ENCODE assay signal across 17 cellular contexts in the genomic region with DNA sequence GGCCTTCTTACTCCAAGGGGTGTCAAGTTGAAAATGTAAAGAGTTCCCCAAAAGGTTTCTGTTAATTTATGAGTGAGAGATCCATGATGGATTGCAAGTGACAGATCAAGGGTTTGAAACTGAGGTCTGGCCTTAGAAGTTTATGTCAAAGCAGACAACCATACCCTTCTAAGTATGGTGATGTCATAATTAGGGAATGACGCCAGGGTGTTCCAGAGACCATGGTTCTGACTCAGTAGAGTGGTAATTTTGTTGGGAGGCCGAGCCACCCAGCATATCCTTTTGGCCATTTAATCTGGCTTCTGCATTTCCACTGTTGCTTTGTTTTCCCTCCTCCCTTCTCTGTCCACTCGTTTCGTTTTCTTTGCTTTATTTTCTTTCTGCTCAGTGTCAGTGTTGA. TPM values are rescaled to one million over a fixed set of nuclear protein-coding genes. Genes with fewer than 3 reads are reported as not detected.
DNase-seq lines count a peak whose midpoint lies in the region; ATAC-seq and TF ChIP-seq lines count a peak whose summit lies in the region.
"Had no signal": no experiment of that assay in that cellular context is flagged by ENCODE, and none has a peak within 500 bp of the region (broad histone marks: within the 10 kb centered on the region; RNA-seq: fewer than 3 reads in every experiment).

No MANE protein-coding gene starts in this region.

- DNase-seq in DND-41, result no peak
- DNase-seq in mesenchymal stem cell, result peak; percentile 45
- no peak for DNase-seq in NCI-H2227 treated with DMSO at 0.1 percent for 48 hours (lab: John Stamatoyannopoulos, UW)
- DNase-seq in nucleus accumbens (lab: John Stamatoyannopoulos, UW), result no peak
- DNase-seq in spleen, result no peak
- DNase-seq: activated CD4-positive, alpha-beta T cell treated with anti-CD3 and anti-CD28 coated beads, Interleukin-2, amount 50 U/mL, for 1 hour; activated effector memory CD4-positive, alpha-beta T cell treated with Interleukin-2 at 50 U/mL for 16 hours; body of pancreas; effector CD8-positive, alpha-beta T cell; left cardiac atrium; NCI-H1436 treated with DMSO at 0.1 percent for 48 hours; small intestine; stomach had no signal

- peak overlapping the region in 1 of 2 experiments; percentile 10 for H3K4ac ChIP-seq in mesenchymal stem cell (ENCODE audit: low read depth in 1 of 2, low read length in 2 of 2)

- H3K4me2 ChIP-seq in DND-41 (ENCODE audit: insufficient read depth, low read length), result peak overlapping the region; percentile 82; the same call in 1 of the 2 replicates
- H3K4me2 ChIP-seq in mesenchymal stem cell (ENCODE audit: low read length, poor library complexity, severe bottlenecking), result no peak overlapping the region

- TF ChIP-seq CTCF in DND-41 (IDR thresholded peaks at IDR 0.05; ENCODE audit: borderline replicate concordance, extremely low read depth, low read length, poor library complexity, severe bottlenecking) (no peak), brain (conservative IDR thresholded peaks at IDR 0.05) (no peak), spleen (IDR thresholded peaks at IDR 0.05 in 8 of 11, conservative IDR thresholded peaks at IDR 0.05 in 3 of 11) (no peak)

- H3K9ac ChIP-seq in DND-41 (ENCODE audit: low read depth, low read length) (no peak overlapping the region), HUES6 (ENCODE audit: low read length) (peak overlapping the region; percentile 1), mesenchymal stem cell (ENCODE audit: low read length) (no peak overlapping the region)

- H3K27ac ChIP-seq in DND-41 (ENCODE audit: low read length) (no peak overlapping the region), HUES6 (ENCODE audit: low read depth, low read length) (no peak overlapping the region), mesenchymal stem cell (ENCODE audit: low read length, poor library complexity, severe bottlenecking) (no peak overlapping the region), spleen (no peak overlapping the region)
- H3K27ac ChIP-seq: body of pancreas, stomach had no signal

- H3K27ac Mint-ChIP-seq in brain, result peak overlapping the region in 3 of 5 experiments; percentile 28 to 78 (median 72)

- H3K36me3 Mint-ChIP-seq in brain, result peaks cover 50% of the 10 kb centered on the region

- peaks cover 41% of the 10 kb centered on the region for H3K79me2 ChIP-seq in DND-41 (ENCODE audit: insufficient read depth, low read length)

- no peak overlapping the region for H2BK15ac ChIP-seq in mesenchymal stem cell (ENCODE audit: low read depth, poor library complexity, severe bottlenecking)

- H4K8ac ChIP-seq in mesenchymal stem cell (ENCODE audit: low read length), result no peak overlapping the region

- H3K27me3 Mint-ChIP-seq in brain, result peaks cover 11% of the 10 kb centered on the region
- H3K27me3 Mint-ChIP-seq: IgD-negative memory B cell had no signal

- no peak overlapping the region for H3K18ac ChIP-seq in mesenchymal stem cell (ENCODE audit: low read depth in 1 of 2, low read length in 2 of 2)

- H3K14ac ChIP-seq in mesenchymal stem cell (ENCODE audit: low read length in 2 of 2), result no peak overlapping the region

- H3K4me1 ChIP-seq in DND-41 (ENCODE audit: insufficient read depth, low read length) (peaks cover 22% of the 10 kb centered on the region), HUES6 (ENCODE audit: control insufficient read depth, insufficient read depth, low read length) (peaks cover 11% of the 10 kb centered on the region), mesenchymal stem cell (ENCODE audit: control insufficient read depth, insufficient read depth, low read depth, low read length) (peaks cover 3% of the 10 kb centered on the region), spleen (peaks cover 15 to 36% (median 22%) of the 10 kb centered on the region in 6 donors)

- H3K79me1 ChIP-seq in mesenchymal stem cell (replicated peaks; ENCODE audit: low read length, poor library complexity, severe bottlenecking), result peaks cover 20% of the 10 kb centered on the region

- no peak overlapping the region for H2BK12ac ChIP-seq in mesenchymal stem cell (ENCODE audit: low read length in 2 of 2)

- H3K4me1 Mint-ChIP-seq in brain, result peaks cover 30% of the 10 kb centered on the region

- H2BK120ac ChIP-seq in mesenchymal stem cell (ENCODE audit: low read depth, low read length), result no peak overlapping the region

- no peak overlapping the region for H2AK5ac ChIP-seq in mesenchymal stem cell (ENCODE audit: low read length, severe bottlenecking)

- H3K9me3 Mint-ChIP-seq in brain, result no peaks in the 10 kb centered on the region
- H3K9me3 Mint-ChIP-seq: IgD-negative memory B cell had no signal

- no peak overlapping the region for H3K4me3 ChIP-seq in DND-41 (ENCODE audit: low read depth in 1 of 2, low read length in 2 of 2)
- no peak overlapping the region for H3K4me3 ChIP-seq in HUES6 (ENCODE audit: low read depth, low read length)
- no peak overlapping the region for H3K4me3 ChIP-seq in mesenchymal stem cell (ENCODE audit: insufficient read depth in 1 of 2, low read depth in 1 of 2, low read length in 2 of 2)
- H3K4me3 ChIP-seq in spleen, result no peak overlapping the region
- H3K4me3 ChIP-seq: body of pancreas, stomach had no signal

- WGBS in mesenchymal stem cell, result 33% methylated on average over 1 of the region's 4 CpGs
- 76 to 89% (median 85%) methylated on average over 4 of the region's 4 CpGs for WGBS in spleen, 5 donors

- H4K20me1 ChIP-seq in DND-41 (ENCODE audit: insufficient read depth, low read length), result peaks cover 5% of the 10 kb centered on the region; the same call in 1 of the 2 replicates

- H3K23ac ChIP-seq in mesenchymal stem cell (ENCODE audit: low read length in 2 of 2), result peak overlapping the region in 1 of 2 experiments; percentile 72

- no peak for TF ChIP-seq POLR2A in spleen (IDR thresholded peaks at IDR 0.05)

- H3K4me3 Mint-ChIP-seq in brain, result peak overlapping the region; percentile 93 to 99 (median 98)

- H3K27me3 ChIP-seq in DND-41 (ENCODE audit: insufficient read depth, low read length, poor library complexity) (no peaks in the 10 kb centered on the region), HUES6 (ENCODE audit: control insufficient read depth, insufficient read depth, low read length) (no peaks in the 10 kb centered on the region), mesenchymal stem cell (ENCODE audit: control insufficient read depth in 1 of 2, insufficient read depth in 1 of 2, low read length in 2 of 2) (no peaks in the 10 kb centered on the region), spleen (replicated peaks in 1 of 7) (no peaks in the 10 kb centered on the region)
- H3K27me3 ChIP-seq: body of pancreas, stomach had no signal

- intact Hi-C loops in spleen (cut with DNase I; ENCODE audit: low total_unique reads), result no loop called here

- no peak overlapping the region for H2BK5ac ChIP-seq in mesenchymal stem cell (ENCODE audit: low read depth, low read length, poor library complexity, severe bottlenecking)

- H3K9me3 ChIP-seq in DND-41 (ENCODE audit: insufficient read depth, low read length, severe bottlenecking) (no peaks in the 10 kb centered on the region), HUES6 (ENCODE audit: control insufficient read depth, insufficient read depth, low read depth, low read length) (no peaks in the 10 kb centered on the region), mesenchymal stem cell (ENCODE audit: control insufficient read depth, low read length) (no peaks in the 10 kb centered on the region), spleen (no peaks in the 10 kb centered on the region)
- H3K9me3 ChIP-seq: body of pancreas, stomach had no signal

- no peak overlapping the region for H4K91ac ChIP-seq in mesenchymal stem cell (ENCODE audit: low read length)

- ATAC-seq in DND-41 (ENCODE audit: insufficient read depth, low read depth) (no peak), HG03342 (IDR thresholded peaks at IDR 0.05; ENCODE audit: unreplicated experiment) (no peak)
- ATAC-seq: body of pancreas, left cardiac atrium had no signal

- H3K36me3 ChIP-seq in DND-41 (ENCODE audit: insufficient read depth, low read length), result peaks cover 47% of the 10 kb centered on the region
- H3K36me3 ChIP-seq in HUES6 (ENCODE audit: control insufficient read depth, insufficient read depth, low read length), result peaks cover 36% of the 10 kb centered on the region
- peaks cover 14 to 37% of the 10 kb centered on the region in 2 experiments for H3K36me3 ChIP-seq in mesenchymal stem cell (ENCODE audit: control insufficient read depth in 1 of 2, insufficient read depth in 2 of 2, low read depth in 1 of 2, low read length in 2 of 2)
- H3K36me3 ChIP-seq in spleen, result peaks cover 0 to 49% (median 33%) of the 10 kb centered on the region in 6 donors

- H2AFZ ChIP-seq in DND-41 (ENCODE audit: low read depth, low read length) (no peak overlapping the region), mesenchymal stem cell (ENCODE audit: low read depth, low read length) (no peak overlapping the region)

RNA-seq across cellular contexts. Expression of gene TRUB1, which starts 2.7 kb away (rescaled TPM):
- polyA plus RNA-seq in brain (ENCODE audit: insufficient read depth, low read depth, low replicate concordance) (11.6 TPM), spleen (1 to 10 TPM; 4.8 to 8.2 (median 6.9) TPM)
- polyA plus RNA-seq in mesenchymal stem cell (2013, experiment 1 of 2), result 13.5 TPM
- polyA plus RNA-seq in mesenchymal stem cell (2013, experiment 2 of 2), result 14.5 TPM
- 10 to 100 TPM in 6 of 7 donors, 1 to 10 TPM in 1; 9.8 to 22.8 (median 13.6) TPM for total RNA-seq in spleen
